ENCODE assay signal across 15 cellular contexts in genomic region chr14:63432888-63433552, GRCh38.
DNase-seq lines count a peak whose midpoint lies in the region; ATAC-seq, FAIRE-seq and TF ChIP-seq lines count a peak whose summit lies in the region.
"Had no signal": no experiment of that assay in that cellular context is flagged by ENCODE, and none has a peak within 500 bp of the region (broad histone marks: within the 10 kb centered on the region; RNA-seq: fewer than 3 reads in every experiment).

No MANE protein-coding gene starts in this region.

- FAIRE-seq in HTR-8/SVneo (lab: Jason Lieb, UNC) = peak; percentile 36
- FAIRE-seq: A549 had no signal

- H2AK5ac ChIP-seq in trophoblast cell (ENCODE audit: low read length) = no peak overlapping the region

- peaks cover 57% of the 10 kb centered on the region for H3K4me1 Mint-ChIP-seq in central memory CD8-positive, alpha-beta T cell

- TF ChIP-seq POLR2A in body of pancreas (IDR thresholded peaks at IDR 0.05) = no peak

- no peak overlapping the region for H4K12ac ChIP-seq in trophoblast cell (ENCODE audit: low read depth, low read length)

- H3K27me3 ChIP-seq in trophoblast cell (ENCODE audit: insufficient read depth, low read length) (no peaks in the 10 kb centered on the region), body of pancreas (no peaks in the 10 kb centered on the region)
- H3K27me3 ChIP-seq: SJCRH30 had no signal

- TF ChIP-seq CTCF in GM12865 (IDR thresholded peaks at IDR 0.05; ENCODE audit: insufficient read depth, low read depth, low read length, missing control alignments) (no peak), body of pancreas (IDR thresholded peaks at IDR 0.05) (no peak)

- H3K4me3 ChIP-seq in GM12865 (ENCODE audit: low read depth, low read length) = no peak overlapping the region
- no peak overlapping the region for H3K4me3 ChIP-seq in trophoblast cell (ENCODE audit: low read depth, low read length)
- no peak overlapping the region for H3K4me3 ChIP-seq in body of pancreas
- H3K4me3 ChIP-seq: A549, SJCRH30 had no signal

- H3K27ac ChIP-seq in trophoblast cell (ENCODE audit: low read depth, low read length) (no peak overlapping the region), body of pancreas (no peak overlapping the region)
- H3K27ac ChIP-seq: A549, SJCRH30 had no signal

- H2BK120ac ChIP-seq in trophoblast cell (ENCODE audit: insufficient read depth, low read length, poor library complexity) = no peak overlapping the region

- H3K9me3 Mint-ChIP-seq in central memory CD8-positive, alpha-beta T cell = no peaks in the 10 kb centered on the region
- H3K9me3 Mint-ChIP-seq: CD4-positive, alpha-beta T cell had no signal

- DNase-seq in GM12865 (ENCODE audit: low read depth) (peak; percentile 10), HTR-8/SVneo (ENCODE audit: insufficient read length, low spot score) (no peak), trophoblast cell (no peak), body of pancreas (no peak)
- no peak for DNase-seq in central memory CD8-positive, alpha-beta T cell (ENCODE audit: low spot score in 2 of 2)
- DNase-seq: CD4-positive, alpha-beta T cell; GOT3; KBM-7; NCI-H187 treated with DMSO at 0.1 percent for 48 hours; NCI-H226; SJCRH30 had no signal

- ATAC-seq in central memory CD8-positive, alpha-beta T cell (replicated peaks; ENCODE audit: extremely low read depth, poor library complexity, severe bottlenecking) = no peak
- ATAC-seq in body of pancreas (no peak), GM19452 (IDR thresholded peaks at IDR 0.05; ENCODE audit: unreplicated experiment) (no peak), GM21529 (IDR thresholded peaks at IDR 0.05; ENCODE audit: unreplicated experiment) (no peak)
- ATAC-seq: HCT116 had no signal

- no peak overlapping the region for H3K4me2 ChIP-seq in trophoblast cell (ENCODE audit: low read length)

- H3K4me1 ChIP-seq in trophoblast cell (ENCODE audit: control insufficient read depth in 1 of 2, insufficient read depth in 2 of 2, low read length in 2 of 2) (peaks cover 7 to 13% of the 10 kb centered on the region in 2 experiments), body of pancreas (peaks cover 37% of the 10 kb centered on the region)

- H3K14ac ChIP-seq in trophoblast cell (ENCODE audit: low read length) = no peak overlapping the region

- no peaks in the 10 kb centered on the region for H3K27me3 Mint-ChIP-seq in central memory CD8-positive, alpha-beta T cell
- H3K27me3 Mint-ChIP-seq: CD4-positive, alpha-beta T cell had no signal

- peaks cover 2% of the 10 kb centered on the region for H3K79me2 ChIP-seq in trophoblast cell (ENCODE audit: control insufficient read depth, insufficient read depth, low read length, poor library complexity)

- H3K23ac ChIP-seq in trophoblast cell (ENCODE audit: low read length) = no peak overlapping the region

- peaks cover 2% of the 10 kb centered on the region for H3K36me3 Mint-ChIP-seq in central memory CD8-positive, alpha-beta T cell (ENCODE audit: insufficient read depth)

- H3K9me3 ChIP-seq in trophoblast cell (ENCODE audit: insufficient read depth, low read depth, low read length) (no peaks in the 10 kb centered on the region), body of pancreas (no peaks in the 10 kb centered on the region)
- H3K9me3 ChIP-seq: A549, SJCRH30 had no signal

- H3K9ac ChIP-seq in trophoblast cell (ENCODE audit: low read length) = no peak overlapping the region

- no CpG with 5 or more reads among the region's 4 CpGs for WGBS in trophoblast cell (ENCODE audit: extremely low coverage, insufficient coverage, insufficient read length)
- WGBS in body of pancreas, 2 donors = 91 to 99% methylated on average over 4 of the region's 4 CpGs

- intact Hi-C loops in body of pancreas (cut with DNase I) = no loop called here

- H3K27ac Mint-ChIP-seq in central memory CD8-positive, alpha-beta T cell (ENCODE audit: low read depth) = peak overlapping the region; percentile 2
- H3K27ac Mint-ChIP-seq: CD4-positive, alpha-beta T cell had no signal

- no peak overlapping the region for H3K4ac ChIP-seq in trophoblast cell (ENCODE audit: low read depth, low read length)

- no peak overlapping the region for H2AFZ ChIP-seq in trophoblast cell (ENCODE audit: insufficient read depth, low read length, poor library complexity)

- no peak overlapping the region for H2BK5ac ChIP-seq in trophoblast cell (ENCODE audit: low read depth, low read length, poor library complexity)

- H4K8ac ChIP-seq in trophoblast cell (ENCODE audit: low read depth, low read length) = no peak overlapping the region

- peaks cover 4% of the 10 kb centered on the region for H3K79me1 ChIP-seq in trophoblast cell (ENCODE audit: low read length)

- peak overlapping the region; percentile 61 for H3K18ac ChIP-seq in trophoblast cell (ENCODE audit: low read length)

- no peak overlapping the region for H3K4me3 Mint-ChIP-seq in central memory CD8-positive, alpha-beta T cell
- H3K4me3 Mint-ChIP-seq: CD4-positive, alpha-beta T cell had no signal

- no peak overlapping the region for H2BK12ac ChIP-seq in trophoblast cell (ENCODE audit: low read length)

- H3K36me3 ChIP-seq in trophoblast cell (ENCODE audit: control insufficient read depth in 1 of 2, insufficient read depth in 2 of 2, low read length in 2 of 2) (no peaks in the 10 kb centered on the region), body of pancreas (replicated peaks in 1 of 2; ENCODE audit: insufficient read depth in 1 of 2, low read depth in 2 of 2) (no peaks in the 10 kb centered on the region)
- H3K36me3 ChIP-seq: SJCRH30 had no signal

- no peak overlapping the region for H4K91ac ChIP-seq in trophoblast cell (ENCODE audit: low read depth, low read length)
